In the genomic region with DNA sequence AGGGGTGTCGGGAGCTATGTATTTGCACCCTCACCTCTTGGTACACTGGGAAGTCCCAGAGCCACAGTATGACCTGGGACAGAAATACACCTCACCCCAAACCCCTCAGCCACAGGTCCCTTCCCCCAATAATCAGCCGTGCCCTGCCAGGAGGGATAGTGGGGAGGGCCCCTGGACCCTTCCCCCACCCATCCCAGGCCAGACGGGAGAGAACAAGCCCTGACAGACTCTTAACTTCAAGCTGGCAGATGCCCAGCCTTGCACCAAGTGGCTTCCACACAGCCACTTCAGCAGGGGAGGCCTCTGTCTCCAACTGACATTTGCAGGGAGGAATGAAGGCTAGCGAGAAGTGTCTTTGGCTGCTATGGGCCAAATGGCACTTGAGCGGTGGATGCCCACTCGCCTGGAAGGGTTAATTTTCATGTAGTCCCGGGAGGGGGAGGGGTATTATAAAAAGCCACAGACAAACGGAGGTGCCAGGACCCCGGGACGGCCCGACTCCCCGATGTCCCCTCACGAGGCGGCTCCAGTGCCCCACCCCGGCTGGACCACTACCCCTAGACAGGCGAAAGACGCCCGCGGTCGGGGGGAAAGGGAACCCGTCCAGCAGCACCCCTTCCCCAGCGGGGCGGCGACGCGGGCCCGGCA, we compare ENCODE assay signal across 8 cellular contexts. TPM values are rescaled to one million over a fixed set of nuclear protein-coding genes. Genes with fewer than 3 reads are reported as not detected.
DNase-seq lines count a peak whose midpoint lies in the region; ATAC-seq and TF ChIP-seq lines count a peak whose summit lies in the region.

No MANE protein-coding gene starts in this region.

- no peaks in the 10 kb centered on the region for H4K20me1 ChIP-seq in PC-3 (ENCODE audit: low read length)

- peak overlapping the region; percentile 92 for H3K4me3 ChIP-seq in PC-3 (ENCODE audit: low read length)
- peak overlapping the region; percentile 39 to 87 (median 64) for H3K4me3 ChIP-seq in esophagus squamous epithelium

- intact Hi-C loops in PC-3 (cut with micrococcal nuclease) = no loop called here
- intact Hi-C loops in esophagus squamous epithelium (cut with DNase I) = no loop called here
- intact Hi-C loops in natural killer cell (cut with micrococcal nuclease) = no loop called here

- H3K79me2 ChIP-seq in PC-3 (ENCODE audit: low read length) = no peaks in the 10 kb centered on the region

- no peaks in the 10 kb centered on the region for H3F3A ChIP-seq in PC-3 (ENCODE audit: low read length, unreplicated experiment)

- H3K4me1 ChIP-seq in PC-3 (ENCODE audit: insufficient read depth, low read length) (peaks cover 18% of the 10 kb centered on the region), esophagus squamous epithelium (peaks cover 22 to 44% (median 28%) of the 10 kb centered on the region in 3 donors)

- no peak overlapping the region for H3K27ac Mint-ChIP-seq in natural killer cell

- ATAC-seq in PC-3 = peak; percentile 8; the same call in 1 of the 2 replicates
- no peak for ATAC-seq in natural killer cell
- no peak for ATAC-seq in GM18511 (IDR thresholded peaks at IDR 0.05; ENCODE audit: unreplicated experiment)
- no peak for ATAC-seq in HG03520 (IDR thresholded peaks at IDR 0.05; ENCODE audit: unreplicated experiment)
- no peak for ATAC-seq in HG03045 (IDR thresholded peaks at IDR 0.05; ENCODE audit: unreplicated experiment)

- peak overlapping the region; percentile 100 for H3K4me2 ChIP-seq in PC-3 (ENCODE audit: low read length)

- DNase-seq in ELF-1 (ENCODE audit: low read depth, low spot score) (peak; percentile 16), PC-3 (peak; percentile 19), esophagus squamous epithelium (lab: John Stamatoyannopoulos, UW) (no peak), natural killer cell (no peak)
- no peak for DNase-seq in activated CD4-positive, alpha-beta T cell treated with anti-CD3 and anti-CD28 coated beads for 1 hour

- peak overlapping the region; percentile 78 for H3K9ac ChIP-seq in PC-3 (ENCODE audit: low read length)

- no peak for TF ChIP-seq POLR2A in esophagus squamous epithelium (IDR thresholded peaks at IDR 0.05)

- BruUV-seq in PC-3 (replicated peaks; lab: Mats Ljungman, UMichigan) = TSS peak; percentile 68

- H3K9me2 ChIP-seq in PC-3 (replicated peaks; ENCODE audit: low read length) = no peaks in the 10 kb centered on the region

- H3K4me3 Mint-ChIP-seq in natural killer cell = peak overlapping the region; percentile 72

- POLR2A ChIA-PET in PC-3 (lab: Charles Lee; ENCODE audit: unreplicated experiment) = no interaction called here

- H2AFZ ChIP-seq in PC-3 (ENCODE audit: low read length) = peak overlapping the region; percentile 100; the same call in 1 of the 2 replicates

- TF ChIP-seq CTCF in PC-3 (conservative IDR thresholded peaks at IDR 0.05; ENCODE audit: low read depth, low read length) (no peak), esophagus squamous epithelium (IDR thresholded peaks at IDR 0.05) (no peak), natural killer cell (IDR thresholded peaks at IDR 0.05) (no peak)

- H3K27me3 ChIP-seq in PC-3 (ENCODE audit: low read length) (no peaks in the 10 kb centered on the region), esophagus squamous epithelium (peaks cover 0 to 4% (median 0%) of the 10 kb centered on the region in 4 donors)

- H3K9me3 Mint-ChIP-seq in natural killer cell = no peaks in the 10 kb centered on the region

- peaks cover 14 to 26% of the 10 kb centered on the region in 2 donors for H3K27me3 Mint-ChIP-seq in natural killer cell (ENCODE audit: low read depth in 2 of 2)

- H3K9me3 ChIP-seq in PC-3 (ENCODE audit: low read length) (no peaks in the 10 kb centered on the region), esophagus squamous epithelium (no peaks in the 10 kb centered on the region)

- peaks cover 7 to 14% of the 10 kb centered on the region in 2 donors for H3K4me1 Mint-ChIP-seq in natural killer cell

- H3K36me3 Mint-ChIP-seq in natural killer cell = no peaks in the 10 kb centered on the region

- WGBS in esophagus squamous epithelium, 2 donors = 9 to 12% methylated on average over 6 to 19 of the region's 27 CpGs

- no peaks in the 10 kb centered on the region for H3K36me3 ChIP-seq in PC-3 (ENCODE audit: low read depth, low read length)
- no peaks in the 10 kb centered on the region for H3K36me3 ChIP-seq in esophagus squamous epithelium

- CTCF ChIA-PET in PC-3 (lab: Charles Lee) = no interaction called here

- H3K27ac ChIP-seq in PC-3 (ENCODE audit: low read length) (no peak overlapping the region), esophagus squamous epithelium (peak overlapping the region; percentile 80 to 95 (median 89))

RNA-seq across cellular contexts. Expression of a gene that starts 0.5 kb away (rescaled TPM):
- 6.6 and 10.0 TPM in 2 replicates for total RNA-seq in PC-3 (2014; rRNA removed)
- 10 to 100 TPM in 2 of 4 donors, 1 to 10 TPM in 2; 2.9 to 31.7 (median 9.1) TPM for total RNA-seq in esophagus squamous epithelium
- total RNA-seq in natural killer cell = not detected

RNA-seq across cellular contexts. Expression of a gene that starts 51.1 kb away (rescaled TPM):
- total RNA-seq in PC-3 (2014; rRNA removed) (161 and 201 TPM in 2 replicates), esophagus squamous epithelium (100 to 1,000 TPM in 1 of 4 donors, 10 to 100 TPM in 3; 59.6 to 102 (median 85.1) TPM), natural killer cell (100 to 1,000 TPM; 199 to 241 (median 224) TPM)

RNA-seq across cellular contexts. Expression of a gene that starts 51.7 kb away (rescaled TPM):
- total RNA-seq in PC-3 (2014; rRNA removed) = 85.2 and 86.7 TPM in 2 replicates
- total RNA-seq in esophagus squamous epithelium = 10 to 100 TPM; 12.3 to 26.9 (median 21.1) TPM
- 10 to 100 TPM; 46.1 to 62.2 (median 55.6) TPM for total RNA-seq in natural killer cell

Comparison
In these comparisons a context has a peak if more than half of its experiments do, and no peak if none do; other contexts are left out.
1. DNase-seq: peak in ELF-1 (single experiment) and PC-3 (single experiment); none in esophagus squamous epithelium (single experiment), natural killer cell (single experiment) and activated CD4-positive, alpha-beta T cell treated with anti-CD3 and anti-CD28 coated beads for 1 hour (single experiment).